In the genomic region with DNA sequence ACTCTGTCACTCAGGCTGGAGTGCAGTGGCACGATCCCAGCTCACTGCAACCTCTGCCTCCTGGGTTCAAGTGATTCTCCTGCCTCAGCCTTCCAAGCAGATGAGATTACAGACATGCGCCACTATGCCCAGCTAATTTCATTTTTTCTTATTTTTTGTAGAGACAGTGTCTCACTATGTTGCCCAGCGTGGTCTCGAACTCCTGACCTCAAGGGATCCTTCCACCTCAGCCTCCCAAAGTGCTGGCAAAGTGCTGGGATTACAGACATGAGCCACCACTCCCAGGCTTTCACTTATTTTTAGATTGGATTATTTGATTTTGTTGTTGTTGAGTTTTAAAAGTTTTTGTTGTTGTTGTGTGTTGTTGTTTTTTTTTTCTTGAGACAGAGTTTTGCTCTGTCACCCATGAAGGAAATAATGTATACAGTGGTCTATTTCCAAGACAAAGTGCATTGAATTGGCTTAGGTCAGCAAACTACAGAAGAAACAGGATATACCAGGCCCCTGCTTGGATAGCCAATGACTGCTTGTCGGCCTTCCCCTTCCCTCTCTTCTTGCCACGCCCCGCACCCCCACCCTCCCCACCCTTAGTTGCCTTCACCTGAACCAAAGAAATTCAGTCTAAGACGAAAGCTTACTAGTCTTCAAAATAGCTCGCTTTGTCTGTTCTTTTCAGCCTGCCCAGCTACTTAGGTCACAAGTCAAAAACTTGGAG, we compare ENCODE assay signal across 17 cellular contexts.
A peak's percentile ranks its signal among the peaks of the same experiment; 100 is the strongest.
DNase-seq lines count a peak whose midpoint lies in the region; TF ChIP-seq lines count a peak whose summit lies in the region.
"Had no signal": no experiment of that assay in that cellular context is flagged by ENCODE, and none has a peak within 500 bp of the region (broad histone marks: within the 10 kb centered on the region; RNA-seq: fewer than 3 reads in every experiment).

No MANE protein-coding gene starts in this region.

- peaks cover 12% of the 10 kb centered on the region for H3F3A ChIP-seq in neural progenitor cell (ENCODE audit: low read depth)

- H3K27me3 ChIP-seq in H7 (ENCODE audit: control insufficient read depth, insufficient read depth, low read length) = no peaks in the 10 kb centered on the region
- peaks cover 8% of the 10 kb centered on the region; the same call in 1 of the 2 replicates for H3K27me3 ChIP-seq in OCI-LY3 (ENCODE audit: low read depth, low read length)
- H3K27me3 ChIP-seq in neural progenitor cell = no peaks in the 10 kb centered on the region

- DNase-seq in H7 (peak; percentile 70), chondrocyte (ENCODE audit: low spot score) (peak; percentile 3), neural progenitor cell (ENCODE audit: low spot score) (no peak), NCI-H146 treated with DMSO at 0.1 percent for 48 hours (lab: John Stamatoyannopoulos, UW; ENCODE audit: unreplicated experiment) (no peak), NCI-H1092 (lab: John Stamatoyannopoulos, UW) (no peak)
- no peak for DNase-seq in activated CD4-positive, alpha-beta memory T cell treated with anti-CD3 and anti-CD28 coated beads, Interleukin-2, amount 10 ng/mL, durations not matched to agents 7 days and 5 days
- DNase-seq: 8988T; CD4-positive, alpha-beta memory T cell; DMS153; DMS79; GDM1; GOT3; HCEC 1CT had no signal

- H3K9me3 ChIP-seq in OCI-LY3 (ENCODE audit: insufficient read depth, low read length) = no peaks in the 10 kb centered on the region
- no peaks in the 10 kb centered on the region for H3K9me3 ChIP-seq in neural progenitor cell (ENCODE audit: low read depth)
- H3K9me3 ChIP-seq: BLaER1 had no signal

- H4K20me1 ChIP-seq in OCI-LY3 (ENCODE audit: insufficient read depth, low read length) = no peaks in the 10 kb centered on the region
- H4K20me1 ChIP-seq in neural progenitor cell (ENCODE audit: low read depth) = no peaks in the 10 kb centered on the region
- H4K20me1 ChIP-seq: BLaER1 had no signal

- H3K27ac Mint-ChIP-seq in chondrocyte (ENCODE audit: unreplicated experiment) = no peak overlapping the region
- H3K27ac Mint-ChIP-seq in neural progenitor cell = no peak overlapping the region
- no peak overlapping the region for H3K27ac Mint-ChIP-seq in activated CD4-positive, alpha-beta memory T cell treated with anti-CD3 and anti-CD28 coated beads, Interleukin-2, amount 10 ng/mL, durations not matched to agents 7 days and 5 days
- H3K27ac Mint-ChIP-seq: CD14-positive monocyte; CD4-positive, alpha-beta memory T cell had no signal

- H3K9me3 Mint-ChIP-seq in chondrocyte (ENCODE audit: low read depth) (no peaks in the 10 kb centered on the region), neural progenitor cell (no peaks in the 10 kb centered on the region)
- H3K9me3 Mint-ChIP-seq in activated CD4-positive, alpha-beta memory T cell treated with anti-CD3 and anti-CD28 coated beads, Interleukin-2, amount 10 ng/mL, durations not matched to agents 7 days and 5 days = no peaks in the 10 kb centered on the region
- H3K9me3 Mint-ChIP-seq: CD14-positive monocyte; CD4-positive, alpha-beta memory T cell; IgD-negative memory B cell had no signal

- H3K4me1 Mint-ChIP-seq in chondrocyte (ENCODE audit: low read depth) (no peaks in the 10 kb centered on the region), neural progenitor cell (peaks cover 20% of the 10 kb centered on the region)
- peaks cover 6% of the 10 kb centered on the region for H3K4me1 Mint-ChIP-seq in activated CD4-positive, alpha-beta memory T cell treated with anti-CD3 and anti-CD28 coated beads, Interleukin-2, amount 10 ng/mL, durations not matched to agents 7 days and 5 days

- H3K36me3 ChIP-seq in H7 (replicated peaks; ENCODE audit: control insufficient read depth, insufficient read depth, low read length) (no peaks in the 10 kb centered on the region), OCI-LY3 (replicated peaks; ENCODE audit: low read depth, low read length) (no peaks in the 10 kb centered on the region), neural progenitor cell (no peaks in the 10 kb centered on the region)
- H3K36me3 ChIP-seq: BLaER1 had no signal

- POLR2A ChIA-PET in activated CD4-positive, alpha-beta memory T cell treated with anti-CD3 and anti-CD28 coated beads, Interleukin-2, amount 10 ng/mL, durations not matched to agents 7 days and 5 days (lab: Charles Lee) = no interaction called here

- H3K27me3 Mint-ChIP-seq in chondrocyte (ENCODE audit: low read depth) (peaks cover 30% of the 10 kb centered on the region), neural progenitor cell (ENCODE audit: insufficient read depth, low read depth) (peaks cover 20% of the 10 kb centered on the region)
- peaks cover 18% of the 10 kb centered on the region for H3K27me3 Mint-ChIP-seq in activated CD4-positive, alpha-beta memory T cell treated with anti-CD3 and anti-CD28 coated beads, Interleukin-2, amount 10 ng/mL, durations not matched to agents 7 days and 5 days

- H3K4me1 ChIP-seq in OCI-LY3 (ENCODE audit: low read length) = peaks cover 83% of the 10 kb centered on the region
- peaks cover 23% of the 10 kb centered on the region for H3K4me1 ChIP-seq in neural progenitor cell

- CTCF ChIA-PET in activated CD4-positive, alpha-beta memory T cell treated with anti-CD3 and anti-CD28 coated beads, Interleukin-2, amount 10 ng/mL, durations not matched to agents 7 days and 5 days (lab: Charles Lee) = interaction anchor here (1.1 kb wide), 1 partner anchor 14 kb away, joined by 7 read pairs; no protein-coding TSS in a partner anchor

- H2AFZ ChIP-seq in OCI-LY3 (ENCODE audit: low read depth, low read length) (no peak overlapping the region), neural progenitor cell (replicated peaks) (no peak overlapping the region)

- peak overlapping the region; percentile 13; the same call in 1 of the 2 replicates for H3K4me2 ChIP-seq in OCI-LY3 (ENCODE audit: low read length)
- H3K4me2 ChIP-seq in neural progenitor cell = no peak overlapping the region

- H3K36me3 Mint-ChIP-seq in chondrocyte (ENCODE audit: low read depth) (no peaks in the 10 kb centered on the region), neural progenitor cell (no peaks in the 10 kb centered on the region)
- H3K36me3 Mint-ChIP-seq in activated CD4-positive, alpha-beta memory T cell treated with anti-CD3 and anti-CD28 coated beads, Interleukin-2, amount 10 ng/mL, durations not matched to agents 7 days and 5 days (ENCODE audit: low read depth) = no peaks in the 10 kb centered on the region
- H3K36me3 Mint-ChIP-seq: CD14-positive monocyte; CD4-positive, alpha-beta memory T cell had no signal

- TF ChIP-seq CTCF in OCI-LY3 (IDR thresholded peaks at IDR 0.05; ENCODE audit: low read depth, low read length) = no peak
- TF ChIP-seq CTCF in chondrocyte (IDR thresholded peaks at IDR 0.05) = no peak
- no peak for TF ChIP-seq CTCF in neural progenitor cell (IDR thresholded peaks at IDR 0.05)

- H3K79me2 ChIP-seq in OCI-LY3 (ENCODE audit: low read length) = no peaks in the 10 kb centered on the region
- H3K79me2 ChIP-seq in neural progenitor cell (ENCODE audit: low read depth) = no peaks in the 10 kb centered on the region

- no peak overlapping the region for H3K9ac ChIP-seq in OCI-LY3 (ENCODE audit: low read length)
- no peak overlapping the region for H3K9ac ChIP-seq in neural progenitor cell
- H3K9ac ChIP-seq: BLaER1 had no signal

- H3K4me3 Mint-ChIP-seq in chondrocyte (ENCODE audit: unreplicated experiment) (no peak overlapping the region), neural progenitor cell (peak overlapping the region; percentile 18)
- no peak overlapping the region for H3K4me3 Mint-ChIP-seq in activated CD4-positive, alpha-beta memory T cell treated with anti-CD3 and anti-CD28 coated beads, Interleukin-2, amount 10 ng/mL, durations not matched to agents 7 days and 5 days
- H3K4me3 Mint-ChIP-seq: CD14-positive monocyte; CD4-positive, alpha-beta memory T cell had no signal

- H3K27ac ChIP-seq in OCI-LY3 (ENCODE audit: low read length) = peak overlapping the region; percentile 15; the same call in 1 of the 2 replicates
- no peak overlapping the region for H3K27ac ChIP-seq in neural progenitor cell
- H3K27ac ChIP-seq: BLaER1 had no signal

- H3K4me3 ChIP-seq in H7 (ENCODE audit: insufficient read depth, low read depth, low read length) = no peak overlapping the region
- no peak overlapping the region for H3K4me3 ChIP-seq in OCI-LY3 (ENCODE audit: low read length)
- no peak overlapping the region for H3K4me3 ChIP-seq in neural progenitor cell
- H3K4me3 ChIP-seq: BLaER1 had no signal

Comparison
In these comparisons a context has a peak if more than half of its experiments do, and no peak if none do; other contexts are left out.
1. DNase-seq: peak in H7 (single experiment) and chondrocyte (single experiment); none in neural progenitor cell (single experiment), activated CD4-positive, alpha-beta memory T cell treated with anti-CD3 and anti-CD28 coated beads, Interleukin-2, amount 10 ng/mL, durations not matched to agents 7 days and 5 days (single experiment), NCI-H146 treated with DMSO at 0.1 percent for 48 hours (single experiment) and NCI-H1092 (single experiment).